Comparison of ENCODE assay signal across 1 cellular context in genomic region chr6:101879782-101880181, GRCh38.
TF ChIP-seq lines count a peak whose summit lies in the region.

No MANE protein-coding gene starts in this region.

TF ChIP-seq in WTC11, 78 proteins besides CTCF, POLR2A, EP300 and RAD21 (continued from another document):
- TF ChIP-seq E2F4 (CRISPR knock-in tag; IDR thresholded peaks at IDR 0.05; ENCODE audit: borderline replicate concordance, low read depth) (no peak), RORB (CRISPR knock-in tag; IDR thresholded peaks at IDR 0.05) (no peak), TEAD1 (CRISPR knock-in tag; IDR thresholded peaks at IDR 0.05) (no peak), PRDM15 (CRISPR knock-in tag; IDR thresholded peaks at IDR 0.05) (no peak)
